Comparison of ENCODE assay signal across 8 cellular contexts in genomic region chrX:103554687-103555417, GRCh38. TPM values are rescaled to one million over a fixed set of nuclear protein-coding genes. Genes with fewer than 3 reads are reported as not detected.
A peak's percentile ranks its signal among the peaks of the same experiment; 100 is the strongest.
DNase-seq lines count a peak whose midpoint lies in the region; ATAC-seq and TF ChIP-seq lines count a peak whose summit lies in the region.

No MANE protein-coding gene starts in this region.

- H3K79me2 ChIP-seq in PC-9 (ENCODE audit: low read depth): no peaks in the 10 kb centered on the region

- no peaks in the 10 kb centered on the region for H3K9me3 ChIP-seq in PC-9 (ENCODE audit: insufficient read depth, low read depth)
- H3K9me3 ChIP-seq in right atrium auricular region: no peaks in the 10 kb centered on the region

- no peaks in the 10 kb centered on the region for H3K27me3 Mint-ChIP-seq in activated naive CD4-positive, alpha-beta T cell treated with anti-CD3 and anti-CD28 coated beads, Interleukin-2, amount 50 U/mL, for 24 hours

- POLR2A ChIA-PET in PC-9 (lab: Charles Lee; ENCODE audit: unreplicated experiment): no interaction called here

- CTCF ChIA-PET in PC-9 (lab: Charles Lee): no interaction called here

- H3K4me1 ChIP-seq in PC-9 (replicated peaks; ENCODE audit: insufficient read depth) (peaks cover 6% of the 10 kb centered on the region; the same call in 1 of the 2 replicates), right atrium auricular region (no peaks in the 10 kb centered on the region)

- DNase-seq in PC-9 (peak; percentile 60 to 69), right atrium auricular region (ENCODE audit: low spot score) (no peak), sciatic nerve (ENCODE audit: low spot score) (peak; percentile 66), dedifferentiated amniotic fluid mesenchymal stem cell (ENCODE audit: extremely low spot score) (no peak), D341Med (ENCODE audit: low spot score) (no peak)

- intact Hi-C loops in PC-9 (cut with micrococcal nuclease; ENCODE audit: unreplicated experiment) (loop anchor here (5.0 kb wide), 1 partner anchor 132 kb away; the partner anchor contains the start of gene MORF4L2), sciatic nerve (cut with DNase I) (no loop called here)

- H3K27me3 ChIP-seq in PC-9 (ENCODE audit: insufficient read depth, low read depth) (no peaks in the 10 kb centered on the region), right atrium auricular region (no peaks in the 10 kb centered on the region)

- H3K36me3 ChIP-seq in PC-9 (ENCODE audit: low read depth) (no peaks in the 10 kb centered on the region), right atrium auricular region (no peaks in the 10 kb centered on the region)

- peak; percentile 97 for ATAC-seq in HG02870 (IDR thresholded peaks at IDR 0.05; ENCODE audit: unreplicated experiment)
- peak; percentile 71 for ATAC-seq in sciatic nerve

- H3K27ac ChIP-seq in PC-9: peak overlapping the region; percentile 52
- H3K27ac ChIP-seq in right atrium auricular region: no peak overlapping the region

- no peaks in the 10 kb centered on the region for H3K9me3 Mint-ChIP-seq in activated naive CD4-positive, alpha-beta T cell treated with anti-CD3 and anti-CD28 coated beads, Interleukin-2, amount 50 U/mL, for 24 hours

- H3K4me2 ChIP-seq in PC-9: peak overlapping the region; percentile 98

- peak; percentile 44 for TF ChIP-seq POLR2A in GM18526 (IDR thresholded peaks at IDR 0.05; ENCODE audit: extremely low read depth, insufficient read length)

- no peaks in the 10 kb centered on the region for H3K9me2 ChIP-seq in PC-9 (ENCODE audit: insufficient read depth)

- H3K4me3 ChIP-seq in PC-9 (peak overlapping the region; percentile 93), right atrium auricular region (peak overlapping the region; percentile 28 to 41)

- H3K4me3 Mint-ChIP-seq in activated naive CD4-positive, alpha-beta T cell treated with anti-CD3 and anti-CD28 coated beads, Interleukin-2, amount 50 U/mL, for 24 hours: peak overlapping the region; percentile 92

- H2AFZ ChIP-seq in PC-9: peak overlapping the region; percentile 97

- H3F3A ChIP-seq in PC-9 (ENCODE audit: insufficient read depth, low read depth): no peaks in the 10 kb centered on the region

- no peak for TF ChIP-seq CTCF in PC-9 (conservative IDR thresholded peaks at IDR 0.05)
- no peak for TF ChIP-seq CTCF in right atrium auricular region (IDR thresholded peaks at IDR 0.05)

- H3K27ac Mint-ChIP-seq in activated naive CD4-positive, alpha-beta T cell treated with anti-CD3 and anti-CD28 coated beads, Interleukin-2, amount 50 U/mL, for 24 hours: peak overlapping the region; percentile 92

- no peaks in the 10 kb centered on the region for H3K36me3 Mint-ChIP-seq in activated naive CD4-positive, alpha-beta T cell treated with anti-CD3 and anti-CD28 coated beads, Interleukin-2, amount 50 U/mL, for 24 hours

- H3K4me1 Mint-ChIP-seq in activated naive CD4-positive, alpha-beta T cell treated with anti-CD3 and anti-CD28 coated beads, Interleukin-2, amount 50 U/mL, for 24 hours: peaks cover 5% of the 10 kb centered on the region

- no peaks in the 10 kb centered on the region for H4K20me1 ChIP-seq in PC-9 (ENCODE audit: insufficient read depth)

- BruUV-seq in PC-9 (replicated peaks; lab: Mats Ljungman, UMichigan): no TSS peak

RNA-seq across cellular contexts. Expression of gene TCEAL4, which starts 30.5 kb away (rescaled TPM):
- total RNA-seq in PC-9 (2021): 41.0 and 42.9 TPM in 2 replicates
- 10 to 100 TPM; 75.3 to 78.0 TPM for total RNA-seq in right atrium auricular region
- 102 TPM for total RNA-seq in sciatic nerve

RNA-seq across cellular contexts. Expression of gene RAB40A, which starts 35.6 kb away (rescaled TPM):
- total RNA-seq in PC-9 (2021) (0.90 and 1.0 TPM in 2 replicates), right atrium auricular region (under 1 TPM in 1 of 2 donors, not detected in 1; 0.31 TPM), sciatic nerve (1.2 TPM)

RNA-seq across cellular contexts. Expression of gene TCEAL3, which starts 52.9 kb away (rescaled TPM):
- total RNA-seq in PC-9 (2021) (11.7 and 12.8 TPM in 2 replicates), right atrium auricular region (10 to 100 TPM; 31.2 to 47.5 TPM), sciatic nerve (26.7 TPM)

Comparison
In these comparisons a context has a peak if more than half of its experiments do, and no peak if none do; other contexts are left out.
1. DNase-seq: peak in PC-9 (2 of 2) and sciatic nerve (single experiment); none in right atrium auricular region (single experiment), dedifferentiated amniotic fluid mesenchymal stem cell (single experiment) and D341Med (single experiment).